ENCODE assay signal across 1 cellular context in genomic region chr9:81689343-81690175, GRCh38.
TF ChIP-seq lines count a peak whose summit lies in the region.

TLE1 (minus strand) TSS chr9:81689547; CDS start chr9:81688240, 1,307 bp downstream.

TF ChIP-seq in WTC11, 78 proteins besides CTCF, POLR2A, EP300 and RAD21 (continued from another document):
- no peak; the same call in 1 of the 2 replicates for TF ChIP-seq MYBL2 (CRISPR knock-in tag; IDR thresholded peaks at IDR 0.05)
- TF ChIP-seq ZNF425 (CRISPR knock-in tag; conservative IDR thresholded peaks at IDR 0.05): no peak
- TF ChIP-seq AR (CRISPR knock-in tag; IDR thresholded peaks at IDR 0.05): no peak
- TF ChIP-seq PRDM15 (CRISPR knock-in tag; IDR thresholded peaks at IDR 0.05): no peak
- TF ChIP-seq EMX1 (CRISPR knock-in tag; IDR thresholded peaks at IDR 0.05): no peak
- TF ChIP-seq RORB (CRISPR knock-in tag; IDR thresholded peaks at IDR 0.05): no peak
- no peak for TF ChIP-seq TCF7 (CRISPR knock-in tag; IDR thresholded peaks at IDR 0.05; ENCODE audit: low read depth)
- no peak for TF ChIP-seq ZNF263 (CRISPR knock-in tag; IDR thresholded peaks at IDR 0.05; ENCODE audit: low read depth)
- TF ChIP-seq FOXP1 (CRISPR knock-in tag; IDR thresholded peaks at IDR 0.05; ENCODE audit: borderline replicate concordance): no peak
- TF ChIP-seq MXD4 (CRISPR knock-in tag; IDR thresholded peaks at IDR 0.05; ENCODE audit: borderline replicate concordance): no peak
- no peak for TF ChIP-seq SOX15 (CRISPR knock-in tag; IDR thresholded peaks at IDR 0.05)
- TF ChIP-seq USF1 (CRISPR knock-in tag; IDR thresholded peaks at IDR 0.05): no peak
- TF ChIP-seq RELA (CRISPR knock-in tag; IDR thresholded peaks at IDR 0.05; ENCODE audit: borderline replicate concordance): 0 out of 2 replicates have a peak, but pooled peaks have one; percentile 34
- TF ChIP-seq CDX4 (CRISPR knock-in tag; IDR thresholded peaks at IDR 0.05; ENCODE audit: borderline replicate concordance): no peak
- TF ChIP-seq SMAD3 (CRISPR knock-in tag; IDR thresholded peaks at IDR 0.05; ENCODE audit: borderline replicate concordance): peak; percentile 77; the same call in 1 of the 2 replicates
- no peak for TF ChIP-seq ZNF281 (CRISPR knock-in tag; IDR thresholded peaks at IDR 0.05)
- TF ChIP-seq CREB1 (CRISPR knock-in tag; IDR thresholded peaks at IDR 0.05): peak; percentile 45; the same call in 1 of the 2 replicates
- no peak for TF ChIP-seq NFATC4 (CRISPR knock-in tag; IDR thresholded peaks at IDR 0.05)
- TF ChIP-seq ZBTB21 (CRISPR knock-in tag; IDR thresholded peaks at IDR 0.05; ENCODE audit: borderline replicate concordance): no peak
- no peak for TF ChIP-seq E2F1 (CRISPR knock-in tag; IDR thresholded peaks at IDR 0.05)
- no peak for TF ChIP-seq ZMAT4 (CRISPR knock-in tag; IDR thresholded peaks at IDR 0.05)
- no peak for TF ChIP-seq ATF2 (CRISPR knock-in tag; IDR thresholded peaks at IDR 0.05; ENCODE audit: borderline replicate concordance, low read depth)
- 0 out of 2 replicates have a peak, but pooled peaks have one; percentile 54 for TF ChIP-seq E2F5 (CRISPR knock-in tag; IDR thresholded peaks at IDR 0.05)
- no peak for TF ChIP-seq FOXJ3 (CRISPR knock-in tag; IDR thresholded peaks at IDR 0.05; ENCODE audit: borderline replicate concordance)
- no peak for TF ChIP-seq MLX (CRISPR knock-in tag; IDR thresholded peaks at IDR 0.05)
- no peak for TF ChIP-seq NR3C1 (CRISPR knock-in tag; conservative IDR thresholded peaks at IDR 0.05; ENCODE audit: low read depth)
- no peak for TF ChIP-seq ZNF138 (CRISPR knock-in tag; conservative IDR thresholded peaks at IDR 0.05)
